1 cellular context compared by ENCODE assay signal in genomic region chr12:67452119-67452805, GRCh38.
TF ChIP-seq lines count a peak whose summit lies in the region.

No MANE protein-coding gene starts in this region.

TF ChIP-seq in GM23338, 12 proteins besides CTCF, POLR2A, EP300 and RAD21 (continued from another document):
- TF ChIP-seq REST (IDR thresholded peaks at IDR 0.05; ENCODE audit: unreplicated experiment) (no peak), ETS1 (IDR thresholded peaks at IDR 0.05) (no peak), EZH2 (IDR thresholded peaks at IDR 0.05; ENCODE audit: low read depth, unreplicated experiment) (no peak), ZNF114 (CRISPR knock-in tag; IDR thresholded peaks at IDR 0.05) (no peak), POLR2AphosphoS5 (IDR thresholded peaks at IDR 0.05; ENCODE audit: low read depth) (no peak), STAT1 (IDR thresholded peaks at IDR 0.05; ENCODE audit: unreplicated experiment) (no peak)
TF ChIP-seq in GM23338: peak in this region for 0.
